In genomic region chr1:235938714-235939487, GRCh38 we compare ENCODE assay signal across 9 cellular contexts.
DNase-seq lines count a peak whose midpoint lies in the region; ATAC-seq and TF ChIP-seq lines count a peak whose summit lies in the region.
"Had no signal": no experiment of that assay in that cellular context is flagged by ENCODE, and none has a peak within 500 bp of the region (broad histone marks: within the 10 kb centered on the region; RNA-seq: fewer than 3 reads in every experiment).

No MANE protein-coding gene starts in this region.

- no peak overlapping the region for H3K4me3 ChIP-seq in mucosa of descending colon

- H3K9me3 ChIP-seq in mucosa of descending colon = no peaks in the 10 kb centered on the region

- POLR2A ChIA-PET in activated CD4-positive, alpha-beta memory T cell treated with anti-CD3 and anti-CD28 coated beads for 36 hours (lab: Charles Lee) = no interaction called here

- no peaks in the 10 kb centered on the region for H3K4me1 ChIP-seq in mucosa of descending colon (ENCODE audit: low read depth)

- DNase-seq in GM13976 (ENCODE audit: low spot score) (peak; percentile 57), mucosa of descending colon (no peak), activated gamma-delta T cell treated with Interleukin-2 at 50 U/mL for 16 hours (no peak), DMS153 (lab: John Stamatoyannopoulos, UW) (no peak), cerebellum (ENCODE audit: low spot score) (no peak)
- DNase-seq in activated CD4-positive, alpha-beta memory T cell treated with anti-CD3 and anti-CD28 coated beads for 36 hours = no peak
- DNase-seq: NCI-H524 had no signal

- no peak overlapping the region for H3K4me3 Mint-ChIP-seq in activated CD4-positive, alpha-beta memory T cell treated with anti-CD3 and anti-CD28 coated beads for 36 hours

- no peaks in the 10 kb centered on the region for H3K27me3 Mint-ChIP-seq in activated CD4-positive, alpha-beta memory T cell treated with anti-CD3 and anti-CD28 coated beads for 36 hours

- intact Hi-C loops in activated CD4-positive, alpha-beta memory T cell treated with anti-CD3 and anti-CD28 coated beads for 36 hours (cut with micrococcal nuclease) = no loop called here
- intact Hi-C loops in mucosa of descending colon (cut with DNase I, micrococcal nuclease) = no loop called here

- H3K36me3 ChIP-seq in mucosa of descending colon (ENCODE audit: low read depth) = no peaks in the 10 kb centered on the region

- peak overlapping the region; percentile 47 for H3K27ac Mint-ChIP-seq in activated CD4-positive, alpha-beta memory T cell treated with anti-CD3 and anti-CD28 coated beads for 36 hours

- TF ChIP-seq CTCF in GM13976 (IDR thresholded peaks at IDR 0.05; ENCODE audit: borderline replicate concordance, control extremely low read depth, extremely low read depth, insufficient read depth, missing control alignments) (no peak), mucosa of descending colon (IDR thresholded peaks at IDR 0.05) (no peak)

- H3K36me3 Mint-ChIP-seq in activated CD4-positive, alpha-beta memory T cell treated with anti-CD3 and anti-CD28 coated beads for 36 hours = no peaks in the 10 kb centered on the region

- H3K9me3 Mint-ChIP-seq in activated CD4-positive, alpha-beta memory T cell treated with anti-CD3 and anti-CD28 coated beads for 36 hours = no peaks in the 10 kb centered on the region

- CTCF ChIA-PET in activated CD4-positive, alpha-beta memory T cell treated with anti-CD3 and anti-CD28 coated beads for 36 hours (lab: Charles Lee) = interaction anchor here (1.0 kb wide), 1 partner anchor 73 kb away, joined by 4 read pairs; the partner anchor contains the start of gene LYST

- peak; percentile 59 for ATAC-seq in HG03066 (IDR thresholded peaks at IDR 0.05; ENCODE audit: low read depth, unreplicated experiment)
- ATAC-seq in mucosa of descending colon = peak; percentile 62
- no peak for ATAC-seq in GM19035 (IDR thresholded peaks at IDR 0.05; ENCODE audit: unreplicated experiment)

- peaks cover 30% of the 10 kb centered on the region for H3K4me1 Mint-ChIP-seq in activated CD4-positive, alpha-beta memory T cell treated with anti-CD3 and anti-CD28 coated beads for 36 hours (ENCODE audit: low read depth)

- in situ Hi-C loops in GM13976 (cut with MboI; ENCODE audit: low sequenced_read_pairs, unreplicated experiment) = no loop called here
